ENCODE assay signal across 1 cellular context in genomic region chr6:27479319-27480182, GRCh38.
TF ChIP-seq lines count a peak whose summit lies in the region.

No MANE protein-coding gene starts in this region.

TF ChIP-seq in HepG2, 621 proteins besides CTCF, POLR2A, EP300 and RAD21 (continued from another document and continues in another):
- TF ChIP-seq ZNF235 (CRISPR knock-in tag; IDR thresholded peaks at IDR 0.05; ENCODE audit: borderline replicate concordance) = no peak
- no peak for TF ChIP-seq CREBL2 (CRISPR knock-in tag; IDR thresholded peaks at IDR 0.05; ENCODE audit: borderline replicate concordance)
- TF ChIP-seq HNF1B (CRISPR knock-in tag; IDR thresholded peaks at IDR 0.05) = peak; percentile 83
- no peak for TF ChIP-seq WIZ (CRISPR knock-in tag; IDR thresholded peaks at IDR 0.05)
- peak; percentile 45; the same call in 1 of the 2 replicates for TF ChIP-seq ZNF33B (CRISPR knock-in tag; IDR thresholded peaks at IDR 0.05)
- no peak for TF ChIP-seq KAT2B (IDR thresholded peaks at IDR 0.05; ENCODE audit: borderline replicate concordance, low read depth, low read length)
- no peak for TF ChIP-seq SIX4 (CRISPR knock-in tag; IDR thresholded peaks at IDR 0.05)
- TF ChIP-seq ZNF567 (CRISPR knock-in tag; IDR thresholded peaks at IDR 0.05; ENCODE audit: borderline replicate concordance) = 0 out of 2 replicates have a peak, but pooled peaks have one; percentile 5
- no peak for TF ChIP-seq HIVEP1 (CRISPR knock-in tag; IDR thresholded peaks at IDR 0.05)
- TF ChIP-seq RFXANK (CRISPR knock-in tag; IDR thresholded peaks at IDR 0.05) = 0 out of 2 replicates have a peak, but pooled peaks have one; percentile 61
- TF ChIP-seq ZNF446 (CRISPR knock-in tag; IDR thresholded peaks at IDR 0.05) = no peak
- TF ChIP-seq NCOA2 (CRISPR knock-in tag; IDR thresholded peaks at IDR 0.05) = 0 out of 2 replicates have a peak, but pooled peaks have one; percentile 56
- TF ChIP-seq ZBTB21 (CRISPR knock-in tag; IDR thresholded peaks at IDR 0.05) = peak; percentile 94
- no peak for TF ChIP-seq KIAA2018 (CRISPR knock-in tag; IDR thresholded peaks at IDR 0.05; ENCODE audit: borderline replicate concordance)
- TF ChIP-seq TFAP4 (IDR thresholded peaks at IDR 0.05; ENCODE audit: borderline replicate concordance, low read depth) = no peak
- TF ChIP-seq TEF (CRISPR knock-in tag; IDR thresholded peaks at IDR 0.05) = peak; percentile 25; the same call in 1 of the 2 replicates
- TF ChIP-seq CREM (IDR thresholded peaks at IDR 0.05) = peak; percentile 84
- no peak for TF ChIP-seq CREM (CRISPR knock-in tag; IDR thresholded peaks at IDR 0.05)
- TF ChIP-seq RERE (CRISPR knock-in tag; IDR thresholded peaks at IDR 0.05; ENCODE audit: low read depth) = no peak
- TF ChIP-seq ZNF574 (CRISPR knock-in tag; IDR thresholded peaks at IDR 0.05) = peak; percentile 57
- TF ChIP-seq ZNF484 (CRISPR knock-in tag; IDR thresholded peaks at IDR 0.05; ENCODE audit: borderline replicate concordance, low read depth) = no peak
- no peak for TF ChIP-seq TMF1 (CRISPR knock-in tag; IDR thresholded peaks at IDR 0.05; ENCODE audit: low read depth)
- TF ChIP-seq HMGA1 (CRISPR knock-in tag; conservative IDR thresholded peaks at IDR 0.05) = no peak
- peak; percentile 20; the same call in 1 of the 2 replicates for TF ChIP-seq ZNF337 (CRISPR knock-in tag; IDR thresholded peaks at IDR 0.05; ENCODE audit: borderline replicate concordance, low read depth)
- no peak for TF ChIP-seq IRF9 (CRISPR knock-in tag; IDR thresholded peaks at IDR 0.05; ENCODE audit: borderline replicate concordance)
- no peak for TF ChIP-seq ZMAT5 (CRISPR knock-in tag; IDR thresholded peaks at IDR 0.05; ENCODE audit: borderline replicate concordance, low read depth)
- TF ChIP-seq KLF6 (CRISPR knock-in tag; IDR thresholded peaks at IDR 0.05) = peak; percentile 29; the same call in 1 of the 2 replicates
- TF ChIP-seq ARNT2 (CRISPR knock-in tag; IDR thresholded peaks at IDR 0.05; ENCODE audit: low read depth) = no peak
- TF ChIP-seq EED (CRISPR knock-in tag; IDR thresholded peaks at IDR 0.05) = no peak
- TF ChIP-seq ZBTB39 (CRISPR knock-in tag; IDR thresholded peaks at IDR 0.05) = peak; percentile 88
- TF ChIP-seq STAG1 (CRISPR knock-in tag; IDR thresholded peaks at IDR 0.05) = no peak
- TF ChIP-seq ARHGAP35 (CRISPR knock-in tag; IDR thresholded peaks at IDR 0.05; ENCODE audit: borderline replicate concordance) = no peak
- peak; percentile 94 for TF ChIP-seq ELF3 (CRISPR knock-in tag; IDR thresholded peaks at IDR 0.05)
- peak; percentile 44; the same call in 1 of the 2 replicates for TF ChIP-seq TGIF2 (CRISPR knock-in tag; IDR thresholded peaks at IDR 0.05)
